In the genomic region with DNA sequence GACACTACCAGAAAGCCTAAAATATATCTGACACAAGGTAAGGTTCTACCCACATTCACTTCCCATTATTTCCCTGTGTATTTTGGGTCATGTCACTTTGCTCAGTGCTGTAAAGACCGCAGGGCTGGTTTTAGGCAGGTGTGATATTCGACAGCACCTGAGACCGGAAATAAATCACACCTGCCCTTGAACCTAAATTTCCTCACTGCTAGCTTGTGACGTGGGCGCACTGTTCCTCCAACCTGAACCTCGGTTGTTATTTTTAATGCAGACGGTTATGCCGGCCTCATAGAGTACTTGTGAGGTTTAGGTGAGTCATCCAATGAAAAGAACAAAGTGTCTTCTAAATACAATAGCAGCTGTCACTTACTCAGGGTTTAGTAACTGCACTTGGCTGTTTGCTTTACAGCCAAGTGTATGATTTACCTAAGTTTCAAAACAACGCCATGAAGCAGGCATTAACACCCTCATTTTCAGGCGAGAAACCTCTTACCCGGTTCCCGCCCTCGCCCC, we compare ENCODE assay signal across 8 cellular contexts. TPM values are rescaled to one million over a fixed set of nuclear protein-coding genes. Genes with fewer than 3 reads are reported as not detected.
A peak's percentile ranks its signal among the peaks of the same experiment; 100 is the strongest.
DNase-seq lines count a peak whose midpoint lies in the region; TF ChIP-seq lines count a peak whose summit lies in the region.

No MANE protein-coding gene starts in this region.

- no peaks in the 10 kb centered on the region for H3K36me3 ChIP-seq in HEK293 (ENCODE audit: control insufficient read depth in 2 of 2, insufficient read depth in 1 of 2, low read length in 2 of 2)

- H3K27ac ChIP-seq in HEK293 (ENCODE audit: extremely low read depth, low read depth, low read length) = no peak overlapping the region; the same call in 1 of the 2 replicates

- H3K27me3 Mint-ChIP-seq in glutamatergic neuron (ENCODE audit: unreplicated experiment) = peaks cover 6% of the 10 kb centered on the region

- POLR2A ChIA-PET in HEK293 (lab: Yijun Ruan, JAX) = interaction anchor here (0.6 to 2.0 kb wide), 8 partner anchors 15 to 425 kb away, joined by 4 to 15 read pairs (median 5); a partner anchor contains a TSS

- H3K9me3 ChIP-seq in HEK293 (ENCODE audit: control insufficient read depth, insufficient read depth, low read depth, low read length) = no peaks in the 10 kb centered on the region

- H3K36me3 Mint-ChIP-seq in glutamatergic neuron (ENCODE audit: unreplicated experiment) = no peaks in the 10 kb centered on the region

- TF ChIP-seq CTCF in HEK293 (tag by site-specific recombination; IDR thresholded peaks at IDR 0.05) (no peak), glutamatergic neuron (IDR thresholded peaks at IDR 0.05; ENCODE audit: partially characterized antibody, unreplicated experiment) (no peak)

- H3K4me3 Mint-ChIP-seq in glutamatergic neuron (ENCODE audit: unreplicated experiment) = peak overlapping the region; percentile 95

- H3K9me3 Mint-ChIP-seq in glutamatergic neuron (ENCODE audit: unreplicated experiment) = peaks cover 2% of the 10 kb centered on the region

- peaks cover 3% of the 10 kb centered on the region for H3K4me1 Mint-ChIP-seq in glutamatergic neuron (ENCODE audit: low read depth, unreplicated experiment)

- H3K4me3 ChIP-seq in HEK293 (ENCODE audit: low read depth, low read length) = peak overlapping the region; percentile 62

- DNase-seq in NCI-H1436 (lab: John Stamatoyannopoulos, UW) = peak; percentile 31
- no peak for DNase-seq in NCI-H1436 treated with DMSO at 0.1 percent for 48 hours (lab: John Stamatoyannopoulos, UW)
- DNase-seq in NCI-H1105 (lab: John Stamatoyannopoulos, UW) = peak; percentile 38
- DNase-seq in activated CD8-positive, alpha-beta memory T cell treated with anti-CD3 and anti-CD28 coated beads, Interleukin-2, amount 50 U/mL, for 4 hours = peak; percentile 51
- no peak for DNase-seq in glutamatergic neuron
- DNase-seq in putamen (ENCODE audit: low spot score) = peak; percentile 65
- DNase-seq in activated effector memory CD4-positive, alpha-beta T cell treated with Interleukin-2 at 50 U/mL for 16 hours = no peak

- no peak overlapping the region for H3K27ac Mint-ChIP-seq in glutamatergic neuron (ENCODE audit: unreplicated experiment)

- no peaks in the 10 kb centered on the region for H3K4me1 ChIP-seq in HEK293 (ENCODE audit: control insufficient read depth, insufficient read depth, low read length)

- CTCF ChIA-PET in HEK293 (lab: Yijun Ruan, JAX) = interaction anchor here (0.7 to 10.3 kb wide), 9 partner anchors 8 to 52 kb away, joined by 3 to 67 read pairs (median 5); a partner anchor contains a TSS

TF ChIP-seq in HEK293, 187 proteins besides CTCF, POLR2A, EP300 and RAD21:
- TF ChIP-seq ZNF654 (tag by site-specific recombination; IDR thresholded peaks at IDR 0.05; ENCODE audit: low read depth) (no peak), FEZF1 (tag by site-specific recombination; IDR thresholded peaks at IDR 0.05) (0 out of 2 replicates have a peak, but pooled peaks have one; percentile 12)

RNA-seq across cellular contexts. Expression of a gene that starts 20.7 kb away (rescaled TPM):
- total RNA-seq in glutamatergic neuron (ENCODE audit: unreplicated experiment) = 4.9 TPM

RNA-seq across cellular contexts. Expression of a gene that starts 53.6 kb away (rescaled TPM):
- total RNA-seq in glutamatergic neuron (ENCODE audit: unreplicated experiment) = not detected

Comparison
In these comparisons a context has a peak if more than half of its experiments do, and no peak if none do; other contexts are left out.
1. DNase-seq: peak in NCI-H1436 (single experiment), NCI-H1105 (single experiment), activated CD8-positive, alpha-beta memory T cell treated with anti-CD3 and anti-CD28 coated beads, Interleukin-2, amount 50 U/mL, for 4 hours (single experiment) and putamen (single experiment); none in NCI-H1436 treated with DMSO at 0.1 percent for 48 hours (single experiment), glutamatergic neuron (single experiment) and activated effector memory CD4-positive, alpha-beta T cell treated with Interleukin-2 at 50 U/mL for 16 hours (single experiment).